Comparison of ENCODE assay signal across 1 cellular context in the genomic region with DNA sequence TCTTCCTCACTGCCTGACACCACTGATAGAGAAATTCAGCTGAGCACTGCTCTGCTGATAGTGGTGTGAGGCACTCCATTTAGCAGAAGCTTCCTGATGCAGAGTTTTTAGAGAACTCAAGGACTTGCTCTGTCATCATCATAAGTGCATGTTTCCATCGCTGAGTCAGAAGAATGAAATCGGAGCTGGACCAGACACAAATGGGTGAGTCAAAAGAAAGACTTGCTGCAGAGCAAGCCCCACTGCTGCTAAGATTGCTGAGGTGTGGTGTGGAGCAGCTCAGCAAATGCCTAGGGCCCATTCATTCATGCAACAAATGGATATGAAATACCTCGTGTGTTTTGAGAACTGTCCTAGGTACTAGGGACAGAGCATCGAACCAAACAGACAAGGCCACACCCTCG.
A peak's percentile ranks its signal among the peaks of the same experiment; 100 is the strongest.
TF ChIP-seq lines count a peak whose summit lies in the region.

No MANE protein-coding gene starts in this region.

TF ChIP-seq in K562, 482 proteins besides CTCF, POLR2A, EP300 and RAD21 (continued from another document and continues in another):
- no peak for TF ChIP-seq PHF21A (IDR thresholded peaks at IDR 0.05; ENCODE audit: borderline replicate concordance, low read depth)
- TF ChIP-seq TAL1 (IDR thresholded peaks at IDR 0.05): peak; percentile 34; the same call in 1 of the 2 replicates
- no peak for TF ChIP-seq CEBPG (CRISPR knock-in tag; IDR thresholded peaks at IDR 0.05)
- 0 out of 4 replicates have a peak, but pooled peaks of 1 of the 2 experiments have one; percentile 18 for TF ChIP-seq CEBPG (tag; conservative IDR thresholded peaks at IDR 0.05 in 1 of 2, IDR thresholded peaks at IDR 0.05 in 1 of 2)
- TF ChIP-seq, protein P1, sequence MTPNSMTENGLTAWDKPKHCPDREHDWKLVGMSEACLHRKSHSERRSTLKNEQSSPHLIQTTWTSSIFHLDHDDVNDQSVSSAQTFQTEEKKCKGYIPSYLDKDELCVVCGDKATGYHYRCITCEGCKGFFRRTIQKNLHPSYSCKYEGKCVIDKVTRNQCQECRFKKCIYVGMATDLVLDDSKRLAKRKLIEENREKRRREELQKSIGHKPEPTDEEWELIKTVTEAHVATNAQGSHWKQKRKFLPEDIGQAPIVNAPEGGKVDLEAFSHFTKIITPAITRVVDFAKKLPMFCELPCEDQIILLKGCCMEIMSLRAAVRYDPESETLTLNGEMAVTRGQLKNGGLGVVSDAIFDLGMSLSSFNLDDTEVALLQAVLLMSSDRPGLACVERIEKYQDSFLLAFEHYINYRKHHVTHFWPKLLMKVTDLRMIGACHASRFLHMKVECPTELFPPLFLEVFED (CRISPR knock-in tag; conservative IDR thresholded peaks at IDR 0.05): no peak
- 0 out of 4 replicates have a peak, but pooled peaks of 1 of the 2 experiments have one; percentile 5 for TF ChIP-seq RCOR1 (IDR thresholded peaks at IDR 0.05; ENCODE audit: borderline replicate concordance in 1 of 2, low read depth in 2 of 2, low read length in 2 of 2)
- no peak for TF ChIP-seq NCOA4 (IDR thresholded peaks at IDR 0.05; ENCODE audit: partially characterized antibody)
- TF ChIP-seq, protein P2, sequence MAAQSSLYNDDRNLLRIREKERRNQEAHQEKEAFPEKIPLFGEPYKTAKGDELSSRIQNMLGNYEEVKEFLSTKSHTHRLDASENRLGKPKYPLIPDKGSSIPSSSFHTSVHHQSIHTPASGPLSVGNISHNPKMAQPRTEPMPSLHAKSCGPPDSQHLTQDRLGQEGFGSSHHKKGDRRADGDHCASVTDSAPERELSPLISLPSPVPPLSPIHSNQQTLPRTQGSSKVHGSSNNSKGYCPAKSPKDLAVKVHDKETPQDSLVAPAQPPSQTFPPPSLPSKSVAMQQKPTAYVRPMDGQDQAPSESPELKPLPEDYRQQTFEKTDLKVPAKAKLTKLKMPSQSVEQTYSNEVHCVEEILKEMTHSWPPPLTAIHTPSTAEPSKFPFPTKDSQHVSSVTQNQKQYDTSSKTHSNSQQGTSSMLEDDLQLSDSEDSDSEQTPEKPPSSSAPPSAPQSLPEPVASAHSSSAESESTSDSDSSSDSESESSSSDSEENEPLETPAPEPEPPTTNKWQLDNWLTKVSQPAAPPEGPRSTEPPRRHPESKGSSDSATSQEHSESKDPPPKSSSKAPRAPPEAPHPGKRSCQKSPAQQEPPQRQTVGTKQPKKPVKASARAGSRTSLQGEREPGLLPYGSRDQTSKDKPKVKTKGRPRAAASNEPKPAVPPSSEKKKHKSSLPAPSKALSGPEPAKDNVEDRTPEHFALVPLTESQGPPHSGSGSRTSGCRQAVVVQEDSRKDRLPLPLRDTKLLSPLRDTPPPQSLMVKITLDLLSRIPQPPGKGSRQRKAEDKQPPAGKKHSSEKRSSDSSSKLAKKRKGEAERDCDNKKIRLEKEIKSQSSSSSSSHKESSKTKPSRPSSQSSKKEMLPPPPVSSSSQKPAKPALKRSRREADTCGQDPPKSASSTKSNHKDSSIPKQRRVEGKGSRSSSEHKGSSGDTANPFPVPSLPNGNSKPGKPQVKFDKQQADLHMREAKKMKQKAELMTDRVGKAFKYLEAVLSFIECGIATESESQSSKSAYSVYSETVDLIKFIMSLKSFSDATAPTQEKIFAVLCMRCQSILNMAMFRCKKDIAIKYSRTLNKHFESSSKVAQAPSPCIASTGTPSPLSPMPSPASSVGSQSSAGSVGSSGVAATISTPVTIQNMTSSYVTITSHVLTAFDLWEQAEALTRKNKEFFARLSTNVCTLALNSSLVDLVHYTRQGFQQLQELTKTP (IDR thresholded peaks at IDR 0.05; ENCODE audit: low read depth in 1 of 2, partially characterized antibody in 2 of 2): no peak
- TF ChIP-seq HDAC2 (IDR thresholded peaks at IDR 0.05): no peak
- no peak for TF ChIP-seq NONO (IDR thresholded peaks at IDR 0.05; ENCODE audit: low read depth in 2 of 2, low read length in 1 of 2)
- peak; percentile 56 for TF ChIP-seq ARID1B (IDR thresholded peaks at IDR 0.05)
- no peak for TF ChIP-seq ZNF23 (CRISPR knock-in tag; IDR thresholded peaks at IDR 0.05)
- TF ChIP-seq KAT2B (IDR thresholded peaks at IDR 0.05; ENCODE audit: low read depth, low read length): no peak
- no peak for TF ChIP-seq SRSF9 (IDR thresholded peaks at IDR 0.05; ENCODE audit: borderline replicate concordance, low read depth, low read length)
- TF ChIP-seq ASH1L (IDR thresholded peaks at IDR 0.05; ENCODE audit: borderline replicate concordance, low read depth, partially characterized antibody): no peak
- TF ChIP-seq, protein P3, sequence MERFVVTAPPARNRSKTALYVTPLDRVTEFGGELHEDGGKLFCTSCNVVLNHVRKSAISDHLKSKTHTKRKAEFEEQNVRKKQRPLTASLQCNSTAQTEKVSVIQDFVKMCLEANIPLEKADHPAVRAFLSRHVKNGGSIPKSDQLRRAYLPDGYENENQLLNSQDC (CRISPR knock-in tag; IDR thresholded peaks at IDR 0.05): no peak
- TF ChIP-seq NFE2 (IDR thresholded peaks at IDR 0.05; ENCODE audit: low read depth): peak; percentile 48; the same call in 1 of the 2 replicates
- TF ChIP-seq, protein P4, sequence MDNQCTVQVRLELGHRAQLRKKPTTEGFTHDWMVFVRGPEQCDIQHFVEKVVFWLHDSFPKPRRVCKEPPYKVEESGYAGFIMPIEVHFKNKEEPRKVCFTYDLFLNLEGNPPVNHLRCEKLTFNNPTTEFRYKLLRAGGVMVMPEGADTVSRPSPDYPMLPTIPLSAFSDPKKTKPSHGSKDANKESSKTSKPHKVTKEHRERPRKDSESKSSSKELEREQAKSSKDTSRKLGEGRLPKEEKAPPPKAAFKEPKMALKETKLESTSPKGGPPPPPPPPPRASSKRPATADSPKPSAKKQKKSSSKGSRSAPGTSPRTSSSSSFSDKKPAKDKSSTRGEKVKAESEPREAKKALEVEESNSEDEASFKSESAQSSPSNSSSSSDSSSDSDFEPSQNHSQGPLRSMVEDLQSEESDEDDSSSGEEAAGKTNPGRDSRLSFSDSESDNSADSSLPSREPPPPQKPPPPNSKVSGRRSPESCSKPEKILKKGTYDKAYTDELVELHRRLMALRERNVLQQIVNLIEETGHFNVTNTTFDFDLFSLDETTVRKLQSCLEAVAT (IDR thresholded peaks at IDR 0.05): no peak
- TF ChIP-seq BRD4 (IDR thresholded peaks at IDR 0.05): no peak
- peak; percentile 44 for TF ChIP-seq C11orf30 (IDR thresholded peaks at IDR 0.05; ENCODE audit: low read depth)
- 0 out of 2 replicates have a peak, but pooled peaks have one; percentile 36 for TF ChIP-seq MAFK (IDR thresholded peaks at IDR 0.05; ENCODE audit: low read length)
- TF ChIP-seq NR3C1 (CRISPR knock-in tag; IDR thresholded peaks at IDR 0.05): no peak
- TF ChIP-seq KDM1A (IDR thresholded peaks at IDR 0.05): peak; percentile 66 to 71
- no peak for TF ChIP-seq KLF1 (tag; IDR thresholded peaks at IDR 0.05)
- no peak for TF ChIP-seq CHCHD3 (CRISPR knock-in tag; IDR thresholded peaks at IDR 0.05)
- peak; percentile 27; the same call in 1 of the 2 replicates for TF ChIP-seq EHMT2 (IDR thresholded peaks at IDR 0.05)
- no peak for TF ChIP-seq JUND (IDR thresholded peaks at IDR 0.05; ENCODE audit: borderline replicate concordance, low read depth, low read length)
- peak; percentile 47; the same call in 1 of the 3 replicates for TF ChIP-seq JUND (tag; IDR thresholded peaks at IDR 0.05; ENCODE audit: borderline replicate concordance, low read depth, low read length)
- TF ChIP-seq, protein P5, sequence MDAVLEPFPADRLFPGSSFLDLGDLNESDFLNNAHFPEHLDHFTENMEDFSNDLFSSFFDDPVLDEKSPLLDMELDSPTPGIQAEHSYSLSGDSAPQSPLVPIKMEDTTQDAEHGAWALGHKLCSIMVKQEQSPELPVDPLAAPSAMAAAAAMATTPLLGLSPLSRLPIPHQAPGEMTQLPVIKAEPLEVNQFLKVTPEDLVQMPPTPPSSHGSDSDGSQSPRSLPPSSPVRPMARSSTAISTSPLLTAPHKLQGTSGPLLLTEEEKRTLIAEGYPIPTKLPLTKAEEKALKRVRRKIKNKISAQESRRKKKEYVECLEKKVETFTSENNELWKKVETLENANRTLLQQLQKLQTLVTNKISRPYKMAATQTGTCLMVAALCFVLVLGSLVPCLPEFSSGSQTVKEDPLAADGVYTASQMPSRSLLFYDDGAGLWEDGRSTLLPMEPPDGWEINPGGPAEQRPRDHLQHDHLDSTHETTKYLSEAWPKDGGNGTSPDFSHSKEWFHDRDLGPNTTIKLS (IDR thresholded peaks at IDR 0.05; ENCODE audit: borderline replicate concordance, low read depth): no peak
- peak; percentile 73 for TF ChIP-seq MAFG (tag; conservative IDR thresholded peaks at IDR 0.05)
- TF ChIP-seq, protein P6, sequence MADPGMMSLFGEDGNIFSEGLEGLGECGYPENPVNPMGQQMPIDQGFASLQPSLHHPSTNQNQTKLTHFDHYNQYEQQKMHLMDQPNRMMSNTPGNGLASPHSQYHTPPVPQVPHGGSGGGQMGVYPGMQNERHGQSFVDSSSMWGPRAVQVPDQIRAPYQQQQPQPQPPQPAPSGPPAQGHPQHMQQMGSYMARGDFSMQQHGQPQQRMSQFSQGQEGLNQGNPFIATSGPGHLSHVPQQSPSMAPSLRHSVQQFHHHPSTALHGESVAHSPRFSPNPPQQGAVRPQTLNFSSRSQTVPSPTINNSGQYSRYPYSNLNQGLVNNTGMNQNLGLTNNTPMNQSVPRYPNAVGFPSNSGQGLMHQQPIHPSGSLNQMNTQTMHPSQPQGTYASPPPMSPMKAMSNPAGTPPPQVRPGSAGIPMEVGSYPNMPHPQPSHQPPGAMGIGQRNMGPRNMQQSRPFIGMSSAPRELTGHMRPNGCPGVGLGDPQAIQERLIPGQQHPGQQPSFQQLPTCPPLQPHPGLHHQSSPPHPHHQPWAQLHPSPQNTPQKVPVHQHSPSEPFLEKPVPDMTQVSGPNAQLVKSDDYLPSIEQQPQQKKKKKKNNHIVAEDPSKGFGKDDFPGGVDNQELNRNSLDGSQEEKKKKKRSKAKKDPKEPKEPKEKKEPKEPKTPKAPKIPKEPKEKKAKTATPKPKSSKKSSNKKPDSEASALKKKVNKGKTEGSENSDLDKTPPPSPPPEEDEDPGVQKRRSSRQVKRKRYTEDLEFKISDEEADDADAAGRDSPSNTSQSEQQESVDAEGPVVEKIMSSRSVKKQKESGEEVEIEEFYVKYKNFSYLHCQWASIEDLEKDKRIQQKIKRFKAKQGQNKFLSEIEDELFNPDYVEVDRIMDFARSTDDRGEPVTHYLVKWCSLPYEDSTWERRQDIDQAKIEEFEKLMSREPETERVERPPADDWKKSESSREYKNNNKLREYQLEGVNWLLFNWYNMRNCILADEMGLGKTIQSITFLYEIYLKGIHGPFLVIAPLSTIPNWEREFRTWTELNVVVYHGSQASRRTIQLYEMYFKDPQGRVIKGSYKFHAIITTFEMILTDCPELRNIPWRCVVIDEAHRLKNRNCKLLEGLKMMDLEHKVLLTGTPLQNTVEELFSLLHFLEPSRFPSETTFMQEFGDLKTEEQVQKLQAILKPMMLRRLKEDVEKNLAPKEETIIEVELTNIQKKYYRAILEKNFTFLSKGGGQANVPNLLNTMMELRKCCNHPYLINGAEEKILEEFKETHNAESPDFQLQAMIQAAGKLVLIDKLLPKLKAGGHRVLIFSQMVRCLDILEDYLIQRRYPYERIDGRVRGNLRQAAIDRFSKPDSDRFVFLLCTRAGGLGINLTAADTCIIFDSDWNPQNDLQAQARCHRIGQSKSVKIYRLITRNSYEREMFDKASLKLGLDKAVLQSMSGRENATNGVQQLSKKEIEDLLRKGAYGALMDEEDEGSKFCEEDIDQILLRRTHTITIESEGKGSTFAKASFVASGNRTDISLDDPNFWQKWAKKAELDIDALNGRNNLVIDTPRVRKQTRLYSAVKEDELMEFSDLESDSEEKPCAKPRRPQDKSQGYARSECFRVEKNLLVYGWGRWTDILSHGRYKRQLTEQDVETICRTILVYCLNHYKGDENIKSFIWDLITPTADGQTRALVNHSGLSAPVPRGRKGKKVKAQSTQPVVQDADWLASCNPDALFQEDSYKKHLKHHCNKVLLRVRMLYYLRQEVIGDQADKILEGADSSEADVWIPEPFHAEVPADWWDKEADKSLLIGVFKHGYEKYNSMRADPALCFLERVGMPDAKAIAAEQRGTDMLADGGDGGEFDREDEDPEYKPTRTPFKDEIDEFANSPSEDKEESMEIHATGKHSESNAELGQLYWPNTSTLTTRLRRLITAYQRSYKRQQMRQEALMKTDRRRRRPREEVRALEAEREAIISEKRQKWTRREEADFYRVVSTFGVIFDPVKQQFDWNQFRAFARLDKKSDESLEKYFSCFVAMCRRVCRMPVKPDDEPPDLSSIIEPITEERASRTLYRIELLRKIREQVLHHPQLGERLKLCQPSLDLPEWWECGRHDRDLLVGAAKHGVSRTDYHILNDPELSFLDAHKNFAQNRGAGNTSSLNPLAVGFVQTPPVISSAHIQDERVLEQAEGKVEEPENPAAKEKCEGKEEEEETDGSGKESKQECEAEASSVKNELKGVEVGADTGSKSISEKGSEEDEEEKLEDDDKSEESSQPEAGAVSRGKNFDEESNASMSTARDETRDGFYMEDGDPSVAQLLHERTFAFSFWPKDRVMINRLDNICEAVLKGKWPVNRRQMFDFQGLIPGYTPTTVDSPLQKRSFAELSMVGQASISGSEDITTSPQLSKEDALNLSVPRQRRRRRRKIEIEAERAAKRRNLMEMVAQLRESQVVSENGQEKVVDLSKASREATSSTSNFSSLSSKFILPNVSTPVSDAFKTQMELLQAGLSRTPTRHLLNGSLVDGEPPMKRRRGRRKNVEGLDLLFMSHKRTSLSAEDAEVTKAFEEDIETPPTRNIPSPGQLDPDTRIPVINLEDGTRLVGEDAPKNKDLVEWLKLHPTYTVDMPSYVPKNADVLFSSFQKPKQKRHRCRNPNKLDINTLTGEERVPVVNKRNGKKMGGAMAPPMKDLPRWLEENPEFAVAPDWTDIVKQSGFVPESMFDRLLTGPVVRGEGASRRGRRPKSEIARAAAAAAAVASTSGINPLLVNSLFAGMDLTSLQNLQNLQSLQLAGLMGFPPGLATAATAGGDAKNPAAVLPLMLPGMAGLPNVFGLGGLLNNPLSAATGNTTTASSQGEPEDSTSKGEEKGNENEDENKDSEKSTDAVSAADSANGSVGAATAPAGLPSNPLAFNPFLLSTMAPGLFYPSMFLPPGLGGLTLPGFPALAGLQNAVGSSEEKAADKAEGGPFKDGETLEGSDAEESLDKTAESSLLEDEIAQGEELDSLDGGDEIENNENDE (IDR thresholded peaks at IDR 0.05; ENCODE audit: low read depth, low read length): no peak
- TF ChIP-seq ZNF316 (IDR thresholded peaks at IDR 0.05): 0 out of 2 replicates have a peak, but pooled peaks have one; percentile 3
- TF ChIP-seq, protein P7, sequence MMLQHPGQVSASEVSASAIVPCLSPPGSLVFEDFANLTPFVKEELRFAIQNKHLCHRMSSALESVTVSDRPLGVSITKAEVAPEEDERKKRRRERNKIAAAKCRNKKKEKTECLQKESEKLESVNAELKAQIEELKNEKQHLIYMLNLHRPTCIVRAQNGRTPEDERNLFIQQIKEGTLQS (IDR thresholded peaks at IDR 0.05): peak; percentile 78
- TF ChIP-seq, protein P7 (CRISPR knock-in tag; conservative IDR thresholded peaks at IDR 0.05): no peak
- TF ChIP-seq, protein P8, sequence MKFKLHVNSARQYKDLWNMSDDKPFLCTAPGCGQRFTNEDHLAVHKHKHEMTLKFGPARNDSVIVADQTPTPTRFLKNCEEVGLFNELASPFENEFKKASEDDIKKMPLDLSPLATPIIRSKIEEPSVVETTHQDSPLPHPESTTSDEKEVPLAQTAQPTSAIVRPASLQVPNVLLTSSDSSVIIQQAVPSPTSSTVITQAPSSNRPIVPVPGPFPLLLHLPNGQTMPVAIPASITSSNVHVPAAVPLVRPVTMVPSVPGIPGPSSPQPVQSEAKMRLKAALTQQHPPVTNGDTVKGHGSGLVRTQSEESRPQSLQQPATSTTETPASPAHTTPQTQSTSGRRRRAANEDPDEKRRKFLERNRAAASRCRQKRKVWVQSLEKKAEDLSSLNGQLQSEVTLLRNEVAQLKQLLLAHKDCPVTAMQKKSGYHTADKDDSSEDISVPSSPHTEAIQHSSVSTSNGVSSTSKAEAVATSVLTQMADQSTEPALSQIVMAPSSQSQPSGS (CRISPR knock-in tag; IDR thresholded peaks at IDR 0.05): no peak
